22 cellular contexts compared by ENCODE assay signal in the genomic region with DNA sequence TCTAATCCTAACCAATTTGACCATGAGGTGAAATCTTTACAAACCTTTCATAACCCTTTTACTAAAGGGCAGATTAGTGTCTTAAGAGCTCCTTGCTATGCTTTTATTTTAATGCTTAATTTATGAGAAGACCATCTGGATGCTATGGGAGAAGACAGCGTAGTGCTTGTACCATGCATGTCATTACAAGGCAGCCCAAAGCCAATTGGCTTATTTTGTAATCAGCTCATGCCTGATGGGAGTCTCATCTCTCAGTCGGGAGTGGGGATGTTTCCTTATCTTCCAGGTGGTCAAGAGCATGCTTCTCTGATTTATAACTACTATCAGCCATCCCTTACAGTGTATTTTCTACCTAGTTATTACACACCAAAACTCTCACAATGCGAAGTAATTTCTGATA.
"Had no signal": no experiment of that assay in that cellular context is flagged by ENCODE, and none has a peak within 500 bp of the region (broad histone marks: within the 10 kb centered on the region; RNA-seq: fewer than 3 reads in every experiment).

No MANE protein-coding gene starts in this region.

- H3K27ac ChIP-seq: coronary artery, heart left ventricle, skin epidermis, suprapubic skin, thyroid gland had no signal

- H3K9me3 Mint-ChIP-seq: type B pancreatic cell had no signal

- H3K4me3 ChIP-seq: coronary artery, skin epidermis, suprapubic skin, thyroid gland had no signal

- H3K4me3 Mint-ChIP-seq: endodermal cell, naive B cell, nephron, type B pancreatic cell had no signal

- DNase-seq: effector CD4-positive, alpha-beta T cell; endodermal cell; erythroblast; foreskin melanocyte; heart left ventricle; hippocampal formation; left colon; left ventricle myocardium superior; mesendoderm; naive B cell; stimulated activated CD4-positive, alpha-beta T cell treated with anti-CD3 and anti-CD28 coated beads, Interleukin-2, amount 100 ng/mL, for 24 hours; stimulated activated CD4-positive, alpha-beta T cell treated with anti-CD3 and anti-CD28 coated beads, Interleukin-4, amount 100 ng/mL, for 4 hours; stimulated activated naive CD8-positive, alpha-beta T cell treated with anti-CD3 and anti-CD28 coated beads, Interleukin-15, Interleukin-2, amounts not matched to agents 100 U/mL and 50 U/mL, for 24 hours; thyroid gland had no signal

- ATAC-seq: heart left ventricle; left colon; left ventricle myocardium superior; sciatic nerve; stimulated activated naive CD8-positive, alpha-beta T cell treated with anti-CD3 and anti-CD28 coated beads, Interleukin-15, Interleukin-2, amounts not matched to agents 100 U/mL and 50 U/mL, for 24 hours had no signal

- H3K36me3 ChIP-seq: heart left ventricle, suprapubic skin, thyroid gland had no signal

- H3K27me3 ChIP-seq: heart left ventricle, suprapubic skin, thyroid gland had no signal

- H3K36me3 Mint-ChIP-seq: type B pancreatic cell had no signal

- FAIRE-seq: endothelial cell of umbilical vein, urothelium cell line had no signal

- H3K9me3 ChIP-seq: heart left ventricle, suprapubic skin, thyroid gland had no signal

- H3K4me1 Mint-ChIP-seq: nephron had no signal

- H3K27me3 Mint-ChIP-seq: naive B cell, type B pancreatic cell had no signal

- H3K27ac Mint-ChIP-seq: endodermal cell, naive B cell, nephron, type B pancreatic cell had no signal
